Comparison of ENCODE assay signal across 18 cellular contexts in the genomic region with DNA sequence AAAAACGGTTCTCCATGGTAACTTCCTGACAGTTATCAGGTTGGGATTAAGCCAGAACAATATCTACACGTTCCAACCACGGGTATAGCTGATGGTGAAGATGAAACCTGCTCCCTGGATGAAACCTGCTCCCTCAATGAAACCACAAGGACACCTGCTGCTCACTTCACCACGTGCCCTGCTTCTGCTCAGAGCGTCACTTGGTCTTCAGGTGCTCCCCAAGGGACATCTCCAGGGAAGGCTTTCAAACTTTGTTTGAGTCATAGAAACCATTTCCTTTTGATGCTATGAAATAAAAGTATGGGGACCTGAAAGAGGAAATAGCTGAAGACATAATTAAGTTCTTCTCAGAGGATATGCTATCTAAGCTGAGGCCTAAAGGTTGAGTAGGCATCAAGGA.
A peak's percentile ranks its signal among the peaks of the same experiment; 100 is the strongest.
DNase-seq lines count a peak whose midpoint lies in the region; ATAC-seq and TF ChIP-seq lines count a peak whose summit lies in the region.
"Had no signal": no experiment of that assay in that cellular context is flagged by ENCODE, and none has a peak within 500 bp of the region (broad histone marks: within the 10 kb centered on the region; RNA-seq: fewer than 3 reads in every experiment).

No MANE protein-coding gene starts in this region.

- H3K27me3 Mint-ChIP-seq in activated CD8-positive, alpha-beta T cell treated with anti-CD3 and anti-CD28 coated beads for 36 hours: no peaks in the 10 kb centered on the region

- intact Hi-C loops in activated CD8-positive, alpha-beta T cell treated with anti-CD3 and anti-CD28 coated beads for 36 hours (cut with micrococcal nuclease): no loop called here

- TF ChIP-seq CTCF in GM10266 (IDR thresholded peaks at IDR 0.05; ENCODE audit: control insufficient read depth, insufficient read depth, low read depth, missing control alignments): no peak
- TF ChIP-seq CTCF in activated CD8-positive, alpha-beta T cell treated with anti-CD3 and anti-CD28 coated beads for 36 hours (IDR thresholded peaks at IDR 0.05): no peak

- ATAC-seq in HG03354 (IDR thresholded peaks at IDR 0.05; ENCODE audit: poor library complexity, severe bottlenecking, unreplicated experiment) (peak; percentile 56), HG02623 (IDR thresholded peaks at IDR 0.05; ENCODE audit: unreplicated experiment) (no peak)
- no peak for ATAC-seq in activated CD8-positive, alpha-beta T cell treated with anti-CD3 and anti-CD28 coated beads for 36 hours

- DNase-seq in NCI-H2029 (lab: John Stamatoyannopoulos, UW) (peak; percentile 13), NCI-H2029 treated with DMSO at 0.1 percent for 48 hours (lab: John Stamatoyannopoulos, UW) (no peak), NCI-H510A (lab: John Stamatoyannopoulos, UW) (peak; percentile 34), GM10266 (ENCODE audit: extremely low spot score) (no peak)
- DNase-seq in activated CD8-positive, alpha-beta T cell treated with anti-CD3 and anti-CD28 coated beads for 36 hours: no peak
- no peak for DNase-seq in stimulated activated CD4-positive, alpha-beta T cell treated with anti-CD3 and anti-CD28 coated beads, Interleukin-4, amount 100 ng/mL, for 4 hours
- DNase-seq: activated CD4-positive, alpha-beta T cell treated with anti-CD3 and anti-CD28 coated beads for 48 hours; EL; endodermal cell; KG1; mesenchymal stem cell; naive B cell; NCI-H2081; NCI-H748 treated with DMSO at 0.1 percent for 48 hours; OCI-M1; SHP77 had no signal

- CTCF ChIA-PET in activated CD8-positive, alpha-beta T cell treated with anti-CD3 and anti-CD28 coated beads for 36 hours (lab: Charles Lee): no interaction called here

- peaks cover under 1% of the 10 kb centered on the region for H3K9me3 Mint-ChIP-seq in activated CD8-positive, alpha-beta T cell treated with anti-CD3 and anti-CD28 coated beads for 36 hours
- H3K9me3 Mint-ChIP-seq: endodermal cell had no signal

- H3K4me3 Mint-ChIP-seq in activated CD8-positive, alpha-beta T cell treated with anti-CD3 and anti-CD28 coated beads for 36 hours: no peak overlapping the region
- H3K4me3 Mint-ChIP-seq: endodermal cell had no signal

- no peak overlapping the region for H3K27ac Mint-ChIP-seq in activated CD8-positive, alpha-beta T cell treated with anti-CD3 and anti-CD28 coated beads for 36 hours
- H3K27ac Mint-ChIP-seq: endodermal cell, naive B cell had no signal

- no peaks in the 10 kb centered on the region for H3K36me3 Mint-ChIP-seq in activated CD8-positive, alpha-beta T cell treated with anti-CD3 and anti-CD28 coated beads for 36 hours (ENCODE audit: low read depth)
- H3K36me3 Mint-ChIP-seq: naive B cell had no signal

- POLR2A ChIA-PET in activated CD8-positive, alpha-beta T cell treated with anti-CD3 and anti-CD28 coated beads for 36 hours (lab: Charles Lee): no interaction called here

- H3K4me1 Mint-ChIP-seq in activated CD8-positive, alpha-beta T cell treated with anti-CD3 and anti-CD28 coated beads for 36 hours (ENCODE audit: low read depth): no peaks in the 10 kb centered on the region
- H3K4me1 Mint-ChIP-seq: endodermal cell had no signal

Comparison
In these comparisons a context has a peak if more than half of its experiments do, and no peak if none do; other contexts are left out.
1. DNase-seq: peak in NCI-H2029 (single experiment) and NCI-H510A (single experiment); none in NCI-H2029 treated with DMSO at 0.1 percent for 48 hours (single experiment), GM10266 (single experiment), activated CD8-positive, alpha-beta T cell treated with anti-CD3 and anti-CD28 coated beads for 36 hours (single experiment) and stimulated activated CD4-positive, alpha-beta T cell treated with anti-CD3 and anti-CD28 coated beads, Interleukin-4, amount 100 ng/mL, for 4 hours (0 of 2).